ENCODE assay signal across 12 cellular contexts in the genomic region with DNA sequence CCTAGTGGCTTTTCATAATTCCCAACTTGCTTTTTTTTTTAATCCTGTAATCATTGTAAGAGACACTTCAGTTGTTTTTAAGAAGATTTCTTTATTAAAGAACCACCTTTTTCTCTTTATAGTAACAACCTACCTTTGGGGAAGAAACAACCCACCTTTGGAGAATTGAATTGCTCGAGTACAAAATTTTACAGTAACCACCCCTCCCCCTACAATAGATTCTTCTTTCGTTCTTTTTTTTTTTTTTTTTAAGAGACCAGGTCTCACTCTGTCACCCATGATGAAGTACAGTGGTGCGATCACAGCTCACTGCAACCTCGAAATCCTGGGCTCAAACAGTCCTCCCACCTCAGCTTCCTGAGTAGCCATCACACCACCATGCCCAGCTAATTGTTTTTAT. TPM values are rescaled to one million over a fixed set of nuclear protein-coding genes. Genes with fewer than 3 reads are reported as not detected.
DNase-seq lines count a peak whose midpoint lies in the region; ATAC-seq, FAIRE-seq and TF ChIP-seq lines count a peak whose summit lies in the region.
"Had no signal": no experiment of that assay in that cellular context is flagged by ENCODE, and none has a peak within 500 bp of the region (broad histone marks: within the 10 kb centered on the region; RNA-seq: fewer than 3 reads in every experiment).

No MANE protein-coding gene starts in this region.

- H3K4me1 Mint-ChIP-seq in CD4-positive, alpha-beta memory T cell: peaks cover 40 to 89% (median 60%) of the 10 kb centered on the region in 4 donors

- no peaks in the 10 kb centered on the region for H3K27me3 ChIP-seq in CD4-positive, alpha-beta memory T cell (ENCODE audit: insufficient read depth, low read length)
- H3K27me3 ChIP-seq in HUES6 (ENCODE audit: control insufficient read depth, insufficient read depth, low read length) (no peaks in the 10 kb centered on the region), adipocyte (replicated peaks; ENCODE audit: control insufficient read depth, insufficient read depth, low read length) (no peaks in the 10 kb centered on the region), neural cell (ENCODE audit: insufficient read depth, low read depth, low read length) (no peaks in the 10 kb centered on the region), pancreas (no peaks in the 10 kb centered on the region)
- H3K27me3 ChIP-seq: dorsolateral prefrontal cortex, heart right ventricle had no signal

- H3K27ac ChIP-seq in CD4-positive, alpha-beta memory T cell (ENCODE audit: low read depth, low read length): no peak overlapping the region
- H3K27ac ChIP-seq in HUES6 (ENCODE audit: low read depth, low read length) (no peak overlapping the region), neural cell (ENCODE audit: low read length) (no peak overlapping the region), pancreas (no peak overlapping the region)
- H3K27ac ChIP-seq: dorsolateral prefrontal cortex had no signal

- no peaks in the 10 kb centered on the region for H3K9me3 ChIP-seq in CD4-positive, alpha-beta memory T cell (ENCODE audit: control insufficient read depth in 1 of 2, low read length in 2 of 2)
- no peaks in the 10 kb centered on the region for H3K9me3 ChIP-seq in HUES6 (ENCODE audit: control insufficient read depth, insufficient read depth, low read depth, low read length)
- H3K9me3 ChIP-seq in adipocyte (ENCODE audit: control insufficient read depth, low read length): no peaks in the 10 kb centered on the region
- H3K9me3 ChIP-seq in neural cell (ENCODE audit: low read length): no peaks in the 10 kb centered on the region
- no peaks in the 10 kb centered on the region for H3K9me3 ChIP-seq in pancreas
- H3K9me3 ChIP-seq: heart right ventricle had no signal

- DNase-seq in CD4-positive, alpha-beta memory T cell: no peak
- DNase-seq in adipocyte (ENCODE audit: low read depth): no peak
- DNase-seq in ACHN: no peak
- no peak for DNase-seq in HuH-7.5 (ENCODE audit: low spot score)
- DNase-seq in activated CD8-positive, alpha-beta memory T cell treated with anti-CD3 and anti-CD28 coated beads, Interleukin-2, amount 50 U/mL, for 4 hours: no peak
- no peak for DNase-seq in pancreas
- DNase-seq: dorsolateral prefrontal cortex, heart right ventricle, NCI-H1930 had no signal

- in situ Hi-C loops in ACHN (cut with HindIII; ENCODE audit: low pct_ligation_motif_present, low pct_unique_long_range_greater_than_20kb, low sequenced_read_pairs): no loop called here

- H3K4me3 ChIP-seq in CD4-positive, alpha-beta memory T cell (ENCODE audit: low read length in 2 of 2): no peak overlapping the region
- H3K4me3 ChIP-seq in HUES6 (ENCODE audit: low read depth, low read length) (0 out of 2 replicates have a peak overlapping the region, but pooled peaks have one; percentile 7), adipocyte (ENCODE audit: low read length) (peak overlapping the region; percentile 91), neural cell (ENCODE audit: low read length) (peak overlapping the region; percentile 88), pancreas (no peak overlapping the region)
- H3K4me3 ChIP-seq: lung had no signal

- no peak for TF ChIP-seq CTCF in neural cell (IDR thresholded peaks at IDR 0.05; ENCODE audit: poor library complexity, severe bottlenecking)
- no peak for TF ChIP-seq CTCF in pancreas (IDR thresholded peaks at IDR 0.05)

- H3K4me1 ChIP-seq in CD4-positive, alpha-beta memory T cell (ENCODE audit: insufficient read depth, low read length): peaks cover 65% of the 10 kb centered on the region
- peaks cover 9% of the 10 kb centered on the region; the same call in 1 of the 2 replicates for H3K4me1 ChIP-seq in HUES6 (ENCODE audit: control insufficient read depth, insufficient read depth, low read length)
- peaks cover 51% of the 10 kb centered on the region for H3K4me1 ChIP-seq in adipocyte (ENCODE audit: control insufficient read depth, insufficient read depth, low read length)
- peaks cover 0 to 26% (median 21%) of the 10 kb centered on the region in 3 donors for H3K4me1 ChIP-seq in pancreas

- H3K4me2 ChIP-seq in neural cell (ENCODE audit: low read length): no peak overlapping the region

- CTCF ChIA-PET in CD4-positive, alpha-beta memory T cell (lab: Charles Lee; ENCODE audit: partially characterized antibody): interaction anchor here (1.4 kb wide), 1 partner anchor 9 kb away, joined by 3 read pairs; no protein-coding TSS in a partner anchor

- no peaks in the 10 kb centered on the region for H3K9me2 ChIP-seq in neural cell (ENCODE audit: insufficient read depth, low read length)

- POLR2A ChIA-PET in CD4-positive, alpha-beta memory T cell (lab: Charles Lee; ENCODE audit: partially characterized antibody): interaction anchor here (5.8 kb wide), 1 partner anchor 13 kb away, joined by 76 read pairs; the partner anchor contains the start of gene SRSF11

- no peak for ATAC-seq in pancreas
- ATAC-seq: heart right ventricle had no signal

- no peak overlapping the region for H2AFZ ChIP-seq in neural cell (ENCODE audit: low read depth, low read length)

- intact Hi-C loops in CD4-positive, alpha-beta memory T cell (cut with micrococcal nuclease): no loop called here
- intact Hi-C loops in pancreas (cut with DNase I): no loop called here

- FAIRE-seq in pancreas (lab: Jason Lieb, UNC): no peak

- H3K79me2 ChIP-seq in neural cell (replicated peaks; ENCODE audit: insufficient read depth, low read length): peaks cover 93% of the 10 kb centered on the region

- 81% methylated on average over 4 of the region's 4 CpGs for WGBS in pancreas, 2 donors

- H3F3A ChIP-seq in neural cell (ENCODE audit: insufficient read depth, low read length, poor library complexity, severe bottlenecking): no peaks in the 10 kb centered on the region

- TF ChIP-seq EP300 in neural cell (conservative IDR thresholded peaks at IDR 0.05; ENCODE audit: poor library complexity, severe bottlenecking): no peak

- H3K27ac Mint-ChIP-seq in CD4-positive, alpha-beta memory T cell: peak overlapping the region; percentile 15 to 100 (median 76)

- peaks cover 1% of the 10 kb centered on the region for H3K36me3 ChIP-seq in CD4-positive, alpha-beta memory T cell (ENCODE audit: insufficient read depth, low read length)
- H3K36me3 ChIP-seq in HUES6 (ENCODE audit: control insufficient read depth, insufficient read depth, low read length) (peaks cover 6% of the 10 kb centered on the region; the same call in 1 of the 2 replicates), adipocyte (ENCODE audit: control insufficient read depth, insufficient read depth, low read length, severe bottlenecking) (peaks cover 10% of the 10 kb centered on the region), neural cell (ENCODE audit: insufficient read depth, low read length) (no peaks in the 10 kb centered on the region), pancreas (no peaks in the 10 kb centered on the region)

- H3K27me3 Mint-ChIP-seq in CD4-positive, alpha-beta memory T cell: no peaks in the 10 kb centered on the region

- no peak for TF ChIP-seq RAD21 in neural cell (conservative IDR thresholded peaks at IDR 0.05)

- no peak overlapping the region for H3K9ac ChIP-seq in HUES6 (ENCODE audit: low read length)
- no peak overlapping the region for H3K9ac ChIP-seq in adipocyte (ENCODE audit: low read length)
- no peak overlapping the region for H3K9ac ChIP-seq in neural cell (ENCODE audit: low read length)

- H4K20me1 ChIP-seq in neural cell (ENCODE audit: insufficient read depth): no peaks in the 10 kb centered on the region

- peak overlapping the region; percentile 20 to 98 (median 72) for H3K4me3 Mint-ChIP-seq in CD4-positive, alpha-beta memory T cell

- peaks cover 4 to 51% of the 10 kb centered on the region in 2 donors for H3K36me3 Mint-ChIP-seq in CD4-positive, alpha-beta memory T cell

- no peaks in the 10 kb centered on the region for H3K9me3 Mint-ChIP-seq in CD4-positive, alpha-beta memory T cell

TF ChIP-seq in neural cell, 6 proteins besides CTCF, POLR2A, EP300 and RAD21:
- TF ChIP-seq TAF1 (IDR thresholded peaks at IDR 0.05; ENCODE audit: low read depth) (no peak), POLR2AphosphoS5 (IDR thresholded peaks at IDR 0.05) (no peak), MXI1 (conservative IDR thresholded peaks at IDR 0.05; ENCODE audit: poor library complexity, severe bottlenecking) (no peak)
- TF ChIP-seq, protein P1, sequence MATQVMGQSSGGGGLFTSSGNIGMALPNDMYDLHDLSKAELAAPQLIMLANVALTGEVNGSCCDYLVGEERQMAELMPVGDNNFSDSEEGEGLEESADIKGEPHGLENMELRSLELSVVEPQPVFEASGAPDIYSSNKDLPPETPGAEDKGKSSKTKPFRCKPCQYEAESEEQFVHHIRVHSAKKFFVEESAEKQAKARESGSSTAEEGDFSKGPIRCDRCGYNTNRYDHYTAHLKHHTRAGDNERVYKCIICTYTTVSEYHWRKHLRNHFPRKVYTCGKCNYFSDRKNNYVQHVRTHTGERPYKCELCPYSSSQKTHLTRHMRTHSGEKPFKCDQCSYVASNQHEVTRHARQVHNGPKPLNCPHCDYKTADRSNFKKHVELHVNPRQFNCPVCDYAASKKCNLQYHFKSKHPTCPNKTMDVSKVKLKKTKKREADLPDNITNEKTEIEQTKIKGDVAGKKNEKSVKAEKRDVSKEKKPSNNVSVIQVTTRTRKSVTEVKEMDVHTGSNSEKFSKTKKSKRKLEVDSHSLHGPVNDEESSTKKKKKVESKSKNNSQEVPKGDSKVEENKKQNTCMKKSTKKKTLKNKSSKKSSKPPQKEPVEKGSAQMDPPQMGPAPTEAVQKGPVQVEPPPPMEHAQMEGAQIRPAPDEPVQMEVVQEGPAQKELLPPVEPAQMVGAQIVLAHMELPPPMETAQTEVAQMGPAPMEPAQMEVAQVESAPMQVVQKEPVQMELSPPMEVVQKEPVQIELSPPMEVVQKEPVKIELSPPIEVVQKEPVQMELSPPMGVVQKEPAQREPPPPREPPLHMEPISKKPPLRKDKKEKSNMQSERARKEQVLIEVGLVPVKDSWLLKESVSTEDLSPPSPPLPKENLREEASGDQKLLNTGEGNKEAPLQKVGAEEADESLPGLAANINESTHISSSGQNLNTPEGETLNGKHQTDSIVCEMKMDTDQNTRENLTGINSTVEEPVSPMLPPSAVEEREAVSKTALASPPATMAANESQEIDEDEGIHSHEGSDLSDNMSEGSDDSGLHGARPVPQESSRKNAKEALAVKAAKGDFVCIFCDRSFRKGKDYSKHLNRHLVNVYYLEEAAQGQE (IDR thresholded peaks at IDR 0.05; ENCODE audit: borderline replicate concordance): no peak
TF ChIP-seq in neural cell: peak in this region for 0.

RNA-seq across cellular contexts. Expression of gene LRRC40, which starts 2.1 kb away (rescaled TPM):
- 10 to 100 TPM; 11.3 to 11.6 TPM for total RNA-seq in CD4-positive, alpha-beta memory T cell
- 1 to 10 TPM; 5.4 to 9.1 TPM for polyA plus RNA-seq in CD4-positive, alpha-beta memory T cell
- polyA plus RNA-seq in neural cell: 93.9 and 107 TPM in 2 replicates
- polyA minus RNA-seq in neural cell: 133 and 140 TPM in 2 replicates
- 1 to 10 TPM; 2.8 to 5.6 (median 3.8) TPM for total RNA-seq in pancreas
- 1 to 10 TPM; 3.3 to 5.7 TPM for polyA plus RNA-seq in pancreas

RNA-seq across cellular contexts. Expression of gene SRSF11, which starts 13.7 kb away (rescaled TPM):
- 100 to 1,000 TPM; 359 to 374 TPM for total RNA-seq in CD4-positive, alpha-beta memory T cell
- polyA plus RNA-seq in CD4-positive, alpha-beta memory T cell: 100 to 1,000 TPM in 1 of 2 donors, 10 to 100 TPM in 1; 65.8 to 105 TPM
- polyA plus RNA-seq in neural cell (443 and 514 TPM in 2 replicates), pancreas (100 to 1,000 TPM; 145 to 252 TPM)
- 280 and 337 TPM in 2 replicates for polyA minus RNA-seq in neural cell
- 10 to 100 TPM; 35.4 to 81.8 (median 68.1) TPM for total RNA-seq in pancreas

Comparison
In these comparisons a context has a peak if more than half of its experiments do, and no peak if none do; other contexts are left out.
1. H3K4me3 ChIP-seq: peak in HUES6 (single experiment), adipocyte (single experiment) and neural cell (single experiment); none in CD4-positive, alpha-beta memory T cell (0 of 2) and pancreas (0 of 4).